In the genomic region with DNA sequence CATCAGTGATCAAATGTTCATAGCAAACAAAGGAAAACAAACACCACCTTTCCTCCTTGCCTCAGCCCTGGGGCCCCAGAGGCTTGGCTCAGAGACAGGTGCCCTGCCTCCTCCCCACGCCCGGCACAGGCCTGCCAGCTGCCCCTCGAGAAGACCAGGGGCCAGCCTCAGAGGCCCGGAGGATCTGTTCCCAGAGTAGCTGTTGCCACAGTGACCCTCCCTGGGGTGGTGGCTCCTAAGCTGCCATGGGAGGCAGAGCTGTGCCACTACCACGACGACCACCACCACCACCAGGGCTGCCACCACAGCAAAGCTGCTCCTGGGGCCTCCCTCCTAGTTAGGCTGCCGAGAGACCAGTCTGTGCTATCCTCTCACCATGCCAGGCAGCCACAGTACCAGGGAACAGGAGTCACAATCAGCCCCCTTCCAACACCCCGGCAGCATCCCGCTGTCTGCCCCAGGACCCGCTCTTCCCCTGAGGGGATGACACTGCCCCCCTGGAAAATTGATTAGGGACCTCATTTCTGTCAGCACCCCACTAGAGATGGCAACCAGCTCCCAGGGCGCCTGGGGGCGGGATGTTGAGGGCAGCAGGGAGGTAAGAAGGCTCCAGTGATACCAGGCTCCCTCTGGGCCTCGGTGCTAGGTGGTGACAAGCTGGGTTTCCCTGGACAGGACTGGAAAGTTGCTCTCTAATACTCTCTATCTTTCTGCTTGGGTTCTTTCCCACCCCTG, we compare ENCODE assay signal across 2 cellular contexts.
TF ChIP-seq lines count a peak whose summit lies in the region.

No MANE protein-coding gene starts in this region.

TF ChIP-seq in SK-N-SH, 30 proteins besides CTCF, POLR2A, EP300 and RAD21 (continued from another document):
- TF ChIP-seq JUND (IDR thresholded peaks at IDR 0.05) = no peak
- TF ChIP-seq GATA2 (CRISPR knock-in tag; IDR thresholded peaks at IDR 0.05) = no peak
- no peak for TF ChIP-seq NFIC (IDR thresholded peaks at IDR 0.05; ENCODE audit: borderline replicate concordance)
- TF ChIP-seq, protein P1, sequence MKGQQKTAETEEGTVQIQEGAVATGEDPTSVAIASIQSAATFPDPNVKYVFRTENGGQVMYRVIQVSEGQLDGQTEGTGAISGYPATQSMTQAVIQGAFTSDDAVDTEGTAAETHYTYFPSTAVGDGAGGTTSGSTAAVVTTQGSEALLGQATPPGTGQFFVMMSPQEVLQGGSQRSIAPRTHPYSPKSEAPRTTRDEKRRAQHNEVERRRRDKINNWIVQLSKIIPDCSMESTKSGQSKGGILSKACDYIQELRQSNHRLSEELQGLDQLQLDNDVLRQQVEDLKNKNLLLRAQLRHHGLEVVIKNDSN (IDR thresholded peaks at IDR 0.05; ENCODE audit: borderline replicate concordance, low read depth) = no peak
- TF ChIP-seq POLR2AphosphoS5 (IDR thresholded peaks at IDR 0.05; ENCODE audit: low read depth, low read length) = no peak
- TF ChIP-seq, protein P2, sequence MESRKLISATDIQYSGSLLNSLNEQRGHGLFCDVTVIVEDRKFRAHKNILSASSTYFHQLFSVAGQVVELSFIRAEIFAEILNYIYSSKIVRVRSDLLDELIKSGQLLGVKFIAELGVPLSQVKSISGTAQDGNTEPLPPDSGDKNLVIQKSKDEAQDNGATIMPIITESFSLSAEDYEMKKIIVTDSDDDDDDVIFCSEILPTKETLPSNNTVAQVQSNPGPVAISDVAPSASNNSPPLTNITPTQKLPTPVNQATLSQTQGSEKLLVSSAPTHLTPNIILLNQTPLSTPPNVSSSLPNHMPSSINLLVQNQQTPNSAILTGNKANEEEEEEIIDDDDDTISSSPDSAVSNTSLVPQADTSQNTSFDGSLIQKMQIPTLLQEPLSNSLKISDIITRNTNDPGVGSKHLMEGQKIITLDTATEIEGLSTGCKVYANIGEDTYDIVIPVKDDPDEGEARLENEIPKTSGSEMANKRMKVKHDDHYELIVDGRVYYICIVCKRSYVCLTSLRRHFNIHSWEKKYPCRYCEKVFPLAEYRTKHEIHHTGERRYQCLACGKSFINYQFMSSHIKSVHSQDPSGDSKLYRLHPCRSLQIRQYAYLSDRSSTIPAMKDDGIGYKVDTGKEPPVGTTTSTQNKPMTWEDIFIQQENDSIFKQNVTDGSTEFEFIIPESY (IDR thresholded peaks at IDR 0.05; ENCODE audit: borderline replicate concordance, low read depth) = no peak
- TF ChIP-seq SIN3A (IDR thresholded peaks at IDR 0.05; ENCODE audit: borderline replicate concordance, low read depth, low read length) = no peak
- no peak for TF ChIP-seq FOXM1 (IDR thresholded peaks at IDR 0.05; ENCODE audit: low read depth)
- no peak for TF ChIP-seq MAX (IDR thresholded peaks at IDR 0.05; ENCODE audit: low read depth)
- no peak for TF ChIP-seq RXRA (IDR thresholded peaks at IDR 0.05; ENCODE audit: borderline replicate concordance, low read depth)
- TF ChIP-seq FOSL2 (IDR thresholded peaks at IDR 0.05; ENCODE audit: borderline replicate concordance, low read depth) = no peak
- TF ChIP-seq ELF1 (IDR thresholded peaks at IDR 0.05) = no peak
- no peak for TF ChIP-seq NRF1 (IDR thresholded peaks at IDR 0.05; ENCODE audit: low read depth, low read length)
- TF ChIP-seq MXI1 (IDR thresholded peaks at IDR 0.05; ENCODE audit: low read depth, low read length) = no peak
- TF ChIP-seq SMC3 (IDR thresholded peaks at IDR 0.05; ENCODE audit: low read depth, low read length) = no peak
- no peak for TF ChIP-seq TAF1 (IDR thresholded peaks at IDR 0.05; ENCODE audit: borderline replicate concordance, low read depth, low read length)
- no peak for TF ChIP-seq TCF12 (IDR thresholded peaks at IDR 0.05)

TF ChIP-seq in SK-N-SH treated with all-trans-retinoic acid at 6 μM for 48 hours, 23 proteins besides CTCF, POLR2A, EP300 and RAD21 (continued from another document):
- TF ChIP-seq ISL1 (CRISPR knock-in tag; IDR thresholded peaks at IDR 0.05) = no peak
